ENCODE assay signal across 11 cellular contexts in the genomic region with DNA sequence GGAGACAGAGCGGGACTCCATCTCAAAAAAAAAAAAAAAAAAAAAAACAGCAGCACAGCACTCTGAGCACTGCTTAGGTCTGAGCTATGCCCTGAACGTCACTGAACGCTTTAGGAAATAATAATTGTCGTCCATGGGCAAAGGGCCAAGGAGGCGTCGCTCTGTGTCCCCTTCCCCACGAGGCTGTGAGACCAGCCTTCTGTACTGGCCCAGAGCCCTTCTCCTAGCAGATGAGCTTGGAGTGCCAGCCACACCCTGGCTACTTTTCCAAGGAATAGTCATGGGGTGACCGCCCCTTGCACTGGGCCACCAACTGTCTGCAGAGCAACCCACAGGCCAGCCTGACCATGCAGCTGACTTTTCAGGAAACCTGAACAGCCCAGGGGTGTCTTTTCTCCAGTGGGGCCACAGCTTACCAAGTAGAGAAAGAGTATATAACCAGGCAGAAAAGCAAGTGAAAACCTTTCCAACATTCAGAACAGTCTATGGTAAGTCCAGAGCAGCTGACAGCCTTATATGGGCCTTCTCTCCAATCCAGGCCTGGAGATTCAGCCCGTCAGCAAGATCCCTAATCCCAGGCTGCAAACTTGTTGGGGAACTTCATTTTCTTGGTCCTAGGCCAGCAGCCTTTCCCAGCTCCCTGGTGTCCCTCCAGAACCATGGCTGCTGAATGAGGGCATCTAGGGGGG. TPM values are rescaled to one million over a fixed set of nuclear protein-coding genes. Genes with fewer than 3 reads are reported as not detected.
DNase-seq lines count a peak whose midpoint lies in the region; ATAC-seq and TF ChIP-seq lines count a peak whose summit lies in the region.
"Had no signal": no experiment of that assay in that cellular context is flagged by ENCODE, and none has a peak within 500 bp of the region (broad histone marks: within the 10 kb centered on the region; RNA-seq: fewer than 3 reads in every experiment).

No MANE protein-coding gene starts in this region.

- H3K4me1 ChIP-seq in adrenal gland (replicated peaks in 1 of 2) (peaks cover 65 to 100% of the 10 kb centered on the region in 2 donors), right cardiac atrium (ENCODE audit: control insufficient read depth, insufficient read depth, low read length) (peaks cover 51% of the 10 kb centered on the region), skeletal muscle satellite cell (ENCODE audit: control insufficient read depth, insufficient read depth, low read length) (peaks cover 82% of the 10 kb centered on the region)

- H3K4me3 ChIP-seq in adrenal gland (no peak overlapping the region), right cardiac atrium (ENCODE audit: low read length) (no peak overlapping the region), skeletal muscle satellite cell (ENCODE audit: low read length) (no peak overlapping the region)

- H3K36me3 ChIP-seq in adrenal gland (replicated peaks in 1 of 2) (peaks cover 0 to 21% of the 10 kb centered on the region in 2 donors), skeletal muscle satellite cell (ENCODE audit: insufficient read depth, low read length) (peaks cover 13% of the 10 kb centered on the region)

- peak; percentile 33 for DNase-seq in EH (ENCODE audit: low read depth)
- DNase-seq in adrenal gland: peak in 2 of 7 donors; percentile 36 to 43
- peak in 1 of 3 donors; percentile 72 for DNase-seq in right cardiac atrium
- DNase-seq in SKM-1 treated with dmso at 0.1 percent for 144 hours (lab: John Stamatoyannopoulos, UW; ENCODE audit: unreplicated experiment): no peak
- DNase-seq in UCSD-AML1 (lab: John Stamatoyannopoulos, UW; ENCODE audit: unreplicated experiment): no peak
- DNase-seq: CD4-positive, alpha-beta memory T cell; NCI-H2227 treated with DMSO at 0.1 percent for 48 hours; nephron progenitor cell had no signal

- TF ChIP-seq POLR2A in adrenal gland (IDR thresholded peaks at IDR 0.05): no peak

- no peak for TF ChIP-seq CTCF in adrenal gland (IDR thresholded peaks at IDR 0.05)

- 60 to 66% (median 62%) methylated on average over 7 to 9 of the region's 9 CpGs for WGBS in adrenal gland, 4 donors
- 48% methylated on average over 9 of the region's 9 CpGs for WGBS in right cardiac atrium

- H3K4me2 ChIP-seq in skeletal muscle satellite cell (ENCODE audit: low read length): no peak overlapping the region

- H3K27ac ChIP-seq in adrenal gland: peak overlapping the region; percentile 66 to 95 (median 85)
- peak overlapping the region; percentile 76 for H3K27ac ChIP-seq in right cardiac atrium (ENCODE audit: low read length)

- ATAC-seq in right cardiac atrium: peak in 1 of 2 donors; percentile 1
- ATAC-seq in GM18873 (IDR thresholded peaks at IDR 0.05; ENCODE audit: low FRiP score, unreplicated experiment): no peak
- ATAC-seq in GM19035 (IDR thresholded peaks at IDR 0.05; ENCODE audit: unreplicated experiment): no peak

- H3K9me3 ChIP-seq in adrenal gland (replicated peaks in 1 of 3) (no peaks in the 10 kb centered on the region), right cardiac atrium (ENCODE audit: control insufficient read depth, low read length) (no peaks in the 10 kb centered on the region), skeletal muscle satellite cell (replicated peaks; ENCODE audit: low read length) (no peaks in the 10 kb centered on the region)

- peak overlapping the region; percentile 76 for H3K9ac ChIP-seq in skeletal muscle satellite cell (ENCODE audit: low read depth, low read length)

- intact Hi-C loops in adrenal gland (cut with DNase I) (no loop called here), right cardiac atrium (cut with DNase I) (no loop called here)

- H3K27me3 ChIP-seq in adrenal gland (no peaks in the 10 kb centered on the region), right cardiac atrium (ENCODE audit: control insufficient read depth, insufficient read depth) (no peaks in the 10 kb centered on the region), skeletal muscle satellite cell (ENCODE audit: control insufficient read depth, insufficient read depth, low read length) (no peaks in the 10 kb centered on the region)

RNA-seq across cellular contexts. Expression of a gene that starts 28.5 kb away (rescaled TPM):
- total RNA-seq in adrenal gland (100 to 1,000 TPM; 165 to 461 (median 322) TPM), right cardiac atrium (100 to 1,000 TPM; 117 to 248 (median 134) TPM)
- polyA plus RNA-seq in adrenal gland (100 to 1,000 TPM in 2 of 3 donors, 10 to 100 TPM in 1; 66.3 to 244 (median 139) TPM), right cardiac atrium (212 TPM)
- 31.7 and 66.4 TPM in 2 replicates for total RNA-seq in skeletal muscle satellite cell (2012; rRNA removed)
